In genomic region chr1:214445846-214446614, GRCh38 we compare ENCODE assay signal across 9 cellular contexts.
DNase-seq lines count a peak whose midpoint lies in the region; ATAC-seq and TF ChIP-seq lines count a peak whose summit lies in the region.
"Had no signal": no experiment of that assay in that cellular context is flagged by ENCODE, and none has a peak within 500 bp of the region (broad histone marks: within the 10 kb centered on the region; RNA-seq: fewer than 3 reads in every experiment).

No MANE protein-coding gene starts in this region.

- no peak overlapping the region for H3K18ac ChIP-seq in trophoblast cell (ENCODE audit: low read length)

- no peak overlapping the region for H3K14ac ChIP-seq in trophoblast cell (ENCODE audit: low read length)

- WGBS in mammary epithelial cell (ENCODE audit: low coverage, missing lambda C conversion rate), result 0% methylated on average over 2 of the region's 2 CpGs
- no CpG with 5 or more reads among the region's 2 CpGs for WGBS in trophoblast cell (ENCODE audit: extremely low coverage, insufficient coverage, insufficient read length)
- 39 to 52% methylated on average over 2 of the region's 2 CpGs for WGBS in testis, 2 donors

- no peak for TF ChIP-seq POLR2A in testis (IDR thresholded peaks at IDR 0.05)

- H3K4me1 ChIP-seq in mammary epithelial cell (ENCODE audit: insufficient read depth, low read length), result peaks cover 70% of the 10 kb centered on the region
- peaks cover 7 to 12% of the 10 kb centered on the region in 2 experiments for H3K4me1 ChIP-seq in trophoblast cell (ENCODE audit: control insufficient read depth in 1 of 2, insufficient read depth in 2 of 2, low read length in 2 of 2)
- H3K4me1 ChIP-seq in testis, result no peaks in the 10 kb centered on the region

- intact Hi-C loops in mammary epithelial cell (cut with micrococcal nuclease), result loop anchor here (2.0 kb wide), 1 partner anchor 105 kb away; the partner anchor contains the start of gene PTPN14
- intact Hi-C loops in testis (cut with DNase I; ENCODE audit: low total_unique reads), result no loop called here

- peak overlapping the region; percentile 69 for H3K9ac ChIP-seq in mammary epithelial cell (ENCODE audit: insufficient read depth, low read length)
- no peak overlapping the region for H3K9ac ChIP-seq in trophoblast cell (ENCODE audit: low read length)

- H2AFZ ChIP-seq in mammary epithelial cell (ENCODE audit: low read depth, low read length) (no peak overlapping the region), trophoblast cell (ENCODE audit: insufficient read depth, low read length, poor library complexity) (no peak overlapping the region)

- no peak overlapping the region for H3K23ac ChIP-seq in trophoblast cell (ENCODE audit: low read length)

- ATAC-seq in HG03521 (IDR thresholded peaks at IDR 0.05; ENCODE audit: unreplicated experiment), result no peak

- H3K36me3 ChIP-seq in mammary epithelial cell (ENCODE audit: insufficient read depth, low read length), result peaks cover 17% of the 10 kb centered on the region
- peaks cover 2 to 4% of the 10 kb centered on the region in 2 experiments for H3K36me3 ChIP-seq in trophoblast cell (ENCODE audit: control insufficient read depth in 1 of 2, insufficient read depth in 2 of 2, low read length in 2 of 2)
- no peaks in the 10 kb centered on the region for H3K36me3 ChIP-seq in testis (ENCODE audit: low read depth, missing control alignments)

- peak overlapping the region; percentile 90 for H2BK5ac ChIP-seq in trophoblast cell (ENCODE audit: low read depth, low read length, poor library complexity)

- in situ Hi-C loops in mammary epithelial cell (cut with MboI; ENCODE audit: low sequenced_read_pairs in 2 of 2), result no loop called here

- peak overlapping the region; percentile 100 for H3K27ac ChIP-seq in mammary epithelial cell (ENCODE audit: insufficient read depth, low read depth, low read length)
- H3K27ac ChIP-seq in trophoblast cell (ENCODE audit: low read depth, low read length), result peak overlapping the region; percentile 96
- H3K27ac ChIP-seq in testis, result peak overlapping the region in 1 of 2 donors; percentile 38

- TF ChIP-seq CTCF in mammary epithelial cell (conservative IDR thresholded peaks at IDR 0.05 in 1 of 2, IDR thresholded peaks at IDR 0.05 in 1 of 2; ENCODE audit: extremely low read depth in 1 of 2, insufficient read depth in 1 of 2, low read depth in 1 of 2, low read length in 2 of 2), result no peak
- TF ChIP-seq CTCF in testis (IDR thresholded peaks at IDR 0.05), result no peak

- H3K27me3 ChIP-seq in mammary epithelial cell (ENCODE audit: insufficient read depth, low read length), result no peaks in the 10 kb centered on the region
- H3K27me3 ChIP-seq in trophoblast cell (ENCODE audit: insufficient read depth, low read length), result no peaks in the 10 kb centered on the region
- no peaks in the 10 kb centered on the region for H3K27me3 ChIP-seq in testis

- no peak overlapping the region for H4K8ac ChIP-seq in trophoblast cell (ENCODE audit: low read depth, low read length)

- H2AK5ac ChIP-seq in trophoblast cell (ENCODE audit: low read length), result no peak overlapping the region

- dilution Hi-C loops in mammary epithelial cell (cut with HindIII; ENCODE audit: low sequenced_read_pairs), result no loop called here

- CTCF ChIA-PET in mammary epithelial cell (lab: Charles Lee; ENCODE audit: low non-redundant PET), result no interaction called here

- H3K4me2 ChIP-seq in mammary epithelial cell (ENCODE audit: insufficient read depth, low read depth, low read length), result peak overlapping the region; percentile 72
- H3K4me2 ChIP-seq in trophoblast cell (ENCODE audit: low read length), result no peak overlapping the region

- H3K4me3 ChIP-seq in mammary epithelial cell (replicated peaks in 1 of 3; ENCODE audit: insufficient read depth in 1 of 3, low read depth in 2 of 3, low read length in 3 of 3), result no peak overlapping the region
- H3K4me3 ChIP-seq in trophoblast cell (ENCODE audit: low read depth, low read length), result no peak overlapping the region
- H3K4me3 ChIP-seq in testis, result no peak overlapping the region

- no peaks in the 10 kb centered on the region for H4K20me1 ChIP-seq in mammary epithelial cell (ENCODE audit: insufficient read depth, low read length)

- H3K79me2 ChIP-seq in mammary epithelial cell (ENCODE audit: insufficient read depth, low read length) (peaks cover 55% of the 10 kb centered on the region), trophoblast cell (ENCODE audit: control insufficient read depth, insufficient read depth, low read length, poor library complexity) (peaks cover 8% of the 10 kb centered on the region)

- H2BK12ac ChIP-seq in trophoblast cell (ENCODE audit: low read length), result no peak overlapping the region

- peak overlapping the region; percentile 83 for H2BK120ac ChIP-seq in trophoblast cell (ENCODE audit: insufficient read depth, low read length, poor library complexity)

- no peak overlapping the region for H3K4ac ChIP-seq in trophoblast cell (ENCODE audit: low read depth, low read length)

- H4K12ac ChIP-seq in trophoblast cell (ENCODE audit: low read depth, low read length), result no peak overlapping the region

- peak; percentile 98 for DNase-seq in GM04503 (ENCODE audit: low read depth)
- DNase-seq in NCI-H226, result peak; percentile 44
- peak; percentile 78 for DNase-seq in mammary epithelial cell
- DNase-seq in trophoblast cell, result peak in 1 of 2 donors; percentile 56
- DNase-seq in testis, result no peak
- no peak for DNase-seq in stimulated activated CD4-positive, alpha-beta T cell treated with anti-CD3 and anti-CD28 coated beads, Interleukin-4, amount 100 ng/mL, for 4 hours
- DNase-seq in NCI-H128 (lab: John Stamatoyannopoulos, UW; ENCODE audit: unreplicated experiment), result no peak
- DNase-seq: SIG-M5 had no signal

- no peaks in the 10 kb centered on the region for H3K9me3 ChIP-seq in mammary epithelial cell (replicated peaks; ENCODE audit: insufficient read depth, low read length)
- no peaks in the 10 kb centered on the region for H3K9me3 ChIP-seq in trophoblast cell (ENCODE audit: insufficient read depth, low read depth, low read length)
- H3K9me3 ChIP-seq in testis, result no peaks in the 10 kb centered on the region

- H3K79me1 ChIP-seq in trophoblast cell (ENCODE audit: low read length), result peaks cover 26% of the 10 kb centered on the region

- H4K91ac ChIP-seq in trophoblast cell (ENCODE audit: low read depth, low read length), result no peak overlapping the region

- TSS peak; percentile 5 for BruUV-seq in mammary epithelial cell (replicated peaks; lab: Mats Ljungman, UMichigan)

Comparison
In these comparisons a context has a peak if more than half of its experiments do, and no peak if none do; other contexts are left out.
1. DNase-seq: peak in GM04503 (single experiment), NCI-H226 (single experiment) and mammary epithelial cell (single experiment); none in testis (single experiment), stimulated activated CD4-positive, alpha-beta T cell treated with anti-CD3 and anti-CD28 coated beads, Interleukin-4, amount 100 ng/mL, for 4 hours (0 of 2) and NCI-H128 (single experiment).